In the genomic region with DNA sequence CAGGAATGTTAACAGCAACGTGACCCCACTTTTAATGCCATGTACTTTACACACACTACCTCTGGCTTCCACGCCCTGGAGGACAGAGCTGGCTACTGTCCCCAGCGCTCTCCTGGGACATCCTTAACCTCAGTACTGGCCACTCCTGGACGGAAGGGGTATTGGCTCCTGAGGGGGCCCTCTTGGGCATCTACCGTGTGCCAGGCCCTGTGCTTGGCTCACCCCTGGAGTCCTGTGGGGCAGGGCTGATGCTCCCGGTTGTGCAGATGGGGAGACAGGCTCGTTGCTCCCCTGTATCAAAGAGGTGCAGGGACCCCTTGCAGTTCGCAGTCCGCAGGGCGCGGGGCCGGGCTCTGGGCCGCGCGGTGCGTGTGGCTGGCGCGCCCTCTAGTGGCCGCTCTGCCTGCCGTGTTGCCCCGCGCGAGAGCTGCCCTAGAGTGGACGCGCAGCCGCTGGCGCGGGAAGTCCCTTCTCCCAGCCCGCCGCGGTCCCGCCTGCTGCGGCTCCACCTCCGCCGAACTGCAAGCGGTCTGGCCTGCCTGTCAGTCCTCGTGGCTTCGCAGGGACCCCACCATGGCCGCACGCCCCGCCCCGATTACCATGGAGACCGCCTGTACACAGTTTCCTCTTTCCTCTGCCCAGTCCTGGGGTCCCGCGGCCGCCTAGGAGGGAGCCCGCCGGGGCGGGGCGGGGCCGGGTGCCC, we compare ENCODE assay signal across 8 cellular contexts. TPM values are rescaled to one million over a fixed set of nuclear protein-coding genes. Genes with fewer than 3 reads are reported as not detected.
DNase-seq lines count a peak whose midpoint lies in the region; ATAC-seq and TF ChIP-seq lines count a peak whose summit lies in the region.

A gene with protein sequence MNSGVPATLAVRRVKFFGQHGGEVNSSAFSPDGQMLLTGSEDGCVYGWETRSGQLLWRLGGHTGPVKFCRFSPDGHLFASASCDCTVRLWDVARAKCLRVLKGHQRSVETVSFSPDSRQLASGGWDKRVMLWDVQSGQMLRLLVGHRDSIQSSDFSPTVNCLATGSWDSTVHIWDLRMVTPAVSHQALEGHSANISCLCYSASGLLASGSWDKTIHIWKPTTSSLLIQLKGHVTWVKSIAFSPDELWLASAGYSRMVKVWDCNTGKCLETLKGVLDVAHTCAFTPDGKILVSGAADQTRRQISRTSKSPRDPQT (plus strand): TSS at position 632 of the 703 bp plus-strand sequence. CDS start 72 bp downstream, outside the sequence.

- H3K36me3 Mint-ChIP-seq in activated T-helper 1 cell treated with anti-CD3 and anti-CD28 coated beads, Interleukin-12 subunit alpha, Interleukin-12 subunit beta, Interleukin-2, Interleukin-4 antibody, amounts not matched to agents 30 ng/mL and 10 ng/mL and 1 ng/mL, durations not matched to agents 14 hours and 24 hours and 36 hours (ENCODE audit: low read depth): peaks cover 5% of the 10 kb centered on the region
- no peaks in the 10 kb centered on the region for H3K36me3 Mint-ChIP-seq in naive B cell

- H3K9me3 Mint-ChIP-seq in activated T-helper 1 cell treated with anti-CD3 and anti-CD28 coated beads, Interleukin-12 subunit alpha, Interleukin-12 subunit beta, Interleukin-2, Interleukin-4 antibody, amounts not matched to agents 30 ng/mL and 10 ng/mL and 1 ng/mL, durations not matched to agents 14 hours and 24 hours and 36 hours: no peaks in the 10 kb centered on the region
- H3K9me3 Mint-ChIP-seq in naive B cell: no peaks in the 10 kb centered on the region

- intact Hi-C loops in Panc1 (cut with micrococcal nuclease; ENCODE audit: unreplicated experiment): loop anchor here (1.0 kb wide), 1 partner anchor 82 kb away; a partner anchor contains a TSS
- intact Hi-C loops in activated T-helper 1 cell treated with anti-CD3 and anti-CD28 coated beads, Interleukin-12 subunit alpha, Interleukin-12 subunit beta, Interleukin-2, Interleukin-4 antibody, amounts not matched to agents 30 ng/mL and 10 ng/mL and 1 ng/mL, durations not matched to agents 14 hours and 24 hours and 36 hours (cut with micrococcal nuclease): loop anchor here (1.0 to 2.0 kb wide), 7 partner anchors 9 to 290 kb away; a partner anchor contains a TSS

- CTCF ChIA-PET in Panc1 (lab: Charles Lee): interaction anchor here (0.5 to 7.5 kb wide), 14 partner anchors 10 to 392 kb away, joined by 3 to 134 read pairs (median 7); a partner anchor contains a TSS

- TF ChIP-seq CTCF in Panc1 (IDR thresholded peaks at IDR 0.05) (peak; percentile 98), fibroblast of lung (conservative IDR thresholded peaks at IDR 0.05 in 1 of 2, IDR thresholded peaks at IDR 0.05 in 1 of 2; ENCODE audit: low read depth in 1 of 2, low read length in 2 of 2) (peak; percentile 77 to 85)

- peaks cover 38% of the 10 kb centered on the region for H4K20me1 ChIP-seq in BLaER1
- no peaks in the 10 kb centered on the region for H4K20me1 ChIP-seq in fibroblast of lung (ENCODE audit: control insufficient read depth, extremely low read depth, insufficient read depth, low read length)

- no TSS peak for BruUV-seq in Panc1 (replicated peaks; lab: Mats Ljungman, UMichigan)

- H3K36me3 ChIP-seq in BLaER1 (peaks cover 20% of the 10 kb centered on the region), Panc1 (ENCODE audit: control insufficient read depth, insufficient read depth, low read length) (no peaks in the 10 kb centered on the region), fibroblast of lung (ENCODE audit: control insufficient read depth, insufficient read depth, low read length) (peaks cover 9% of the 10 kb centered on the region)

- POLR2A ChIA-PET in Panc1 (lab: Charles Lee): interaction anchor here (0.6 to 1.0 kb wide), 3 partner anchors 14 to 84 kb away, joined by 3 read pairs; a partner anchor contains a TSS

- H2AFZ ChIP-seq in fibroblast of lung (ENCODE audit: low read length): peak within 1 kb of the TSS; percentile 81

- H3K4me1 Mint-ChIP-seq in activated T-helper 1 cell treated with anti-CD3 and anti-CD28 coated beads, Interleukin-12 subunit alpha, Interleukin-12 subunit beta, Interleukin-2, Interleukin-4 antibody, amounts not matched to agents 30 ng/mL and 10 ng/mL and 1 ng/mL, durations not matched to agents 14 hours and 24 hours and 36 hours (ENCODE audit: low read depth): peaks cover 16% of the 10 kb centered on the region
- H3K4me1 Mint-ChIP-seq in naive B cell: peaks cover 4 to 16% (median 12%) of the 10 kb centered on the region in 3 donors

- DNase-seq in HT-29 (ENCODE audit: low spot score) (peak; percentile 86), Panc1 (ENCODE audit: low read depth, low spot score) (no peak), fibroblast of lung (ENCODE audit: low read depth in 2 of 2) (peak; percentile 60 to 72), naive B cell (peak; percentile 75)
- peak; percentile 79 for DNase-seq in activated T-helper 1 cell treated with anti-CD3 and anti-CD28 coated beads, Interleukin-12 subunit alpha, Interleukin-12 subunit beta, Interleukin-2, Interleukin-4 antibody, amounts not matched to agents 30 ng/mL and 10 ng/mL and 1 ng/mL, durations not matched to agents 14 hours and 24 hours and 36 hours (ENCODE audit: low spot score)
- peak; percentile 30 to 80 (median 72) for DNase-seq in stimulated activated naive CD4-positive, alpha-beta T cell (lab: John Stamatoyannopoulos, UW)

- H3K4me3 Mint-ChIP-seq in activated T-helper 1 cell treated with anti-CD3 and anti-CD28 coated beads, Interleukin-12 subunit alpha, Interleukin-12 subunit beta, Interleukin-2, Interleukin-4 antibody, amounts not matched to agents 30 ng/mL and 10 ng/mL and 1 ng/mL, durations not matched to agents 14 hours and 24 hours and 36 hours: peak within 1 kb of the TSS; percentile 68
- H3K4me3 Mint-ChIP-seq in naive B cell: peak within 1 kb of the TSS; percentile 55 to 88 (median 78)

- H3K27ac ChIP-seq in BLaER1 (no peak within 1 kb of the TSS), Panc1 (ENCODE audit: low read length) (peak within 1 kb of the TSS; percentile 29; the same call in 1 of the 2 replicates), fibroblast of lung (ENCODE audit: insufficient read depth, low read length) (no peak within 1 kb of the TSS)

- H3K9me3 ChIP-seq in BLaER1 (no peaks in the 10 kb centered on the region), Panc1 (ENCODE audit: control insufficient read depth, insufficient read depth, low read depth, low read length) (no peaks in the 10 kb centered on the region), fibroblast of lung (ENCODE audit: control insufficient read depth, insufficient read depth, low read depth, low read length) (no peaks in the 10 kb centered on the region)

- H3K79me2 ChIP-seq in fibroblast of lung (ENCODE audit: control insufficient read depth, insufficient read depth, low read length): no peaks in the 10 kb centered on the region

- no peaks in the 10 kb centered on the region for H3K27me3 ChIP-seq in BLaER1
- no peaks in the 10 kb centered on the region for H3K27me3 ChIP-seq in Panc1 (ENCODE audit: control insufficient read depth, insufficient read depth, low read length)
- H3K27me3 ChIP-seq in fibroblast of lung (ENCODE audit: control insufficient read depth, insufficient read depth, low read length): no peaks in the 10 kb centered on the region

- H3K9ac ChIP-seq in BLaER1 (peak within 1 kb of the TSS; percentile 48; the same call in 1 of the 2 replicates), fibroblast of lung (ENCODE audit: insufficient read depth, low read length) (peak within 1 kb of the TSS; percentile 10)

- in situ Hi-C loops in Panc1 (cut with HindIII; ENCODE audit: low pct_unique_long_range_greater_than_20kb, low sequenced_read_pairs): no loop called here

- peaks cover 23% of the 10 kb centered on the region for H3K4me1 ChIP-seq in BLaER1
- peaks cover 3% of the 10 kb centered on the region; the same call in 1 of the 2 replicates for H3K4me1 ChIP-seq in Panc1 (ENCODE audit: control insufficient read depth, insufficient read depth, low read length)
- H3K4me1 ChIP-seq in fibroblast of lung (ENCODE audit: control insufficient read depth, extremely low read depth, insufficient read depth, low read length): peaks cover 3% of the 10 kb centered on the region

- H3K27me3 Mint-ChIP-seq in activated T-helper 1 cell treated with anti-CD3 and anti-CD28 coated beads, Interleukin-12 subunit alpha, Interleukin-12 subunit beta, Interleukin-2, Interleukin-4 antibody, amounts not matched to agents 30 ng/mL and 10 ng/mL and 1 ng/mL, durations not matched to agents 14 hours and 24 hours and 36 hours (ENCODE audit: insufficient read depth): peaks cover 9% of the 10 kb centered on the region
- peaks cover 0 to 9% (median 0%) of the 10 kb centered on the region in 3 donors for H3K27me3 Mint-ChIP-seq in naive B cell

- ATAC-seq in GM19372 (IDR thresholded peaks at IDR 0.05; ENCODE audit: low read depth, unreplicated experiment) (peak; percentile 68), Panc1 (peak; percentile 90), naive B cell (ENCODE audit: low read depth in 2 of 2) (peak; percentile 87 to 89)

- H3K27ac Mint-ChIP-seq in activated T-helper 1 cell treated with anti-CD3 and anti-CD28 coated beads, Interleukin-12 subunit alpha, Interleukin-12 subunit beta, Interleukin-2, Interleukin-4 antibody, amounts not matched to agents 30 ng/mL and 10 ng/mL and 1 ng/mL, durations not matched to agents 14 hours and 24 hours and 36 hours: no peak within 1 kb of the TSS
- peak within 1 kb of the TSS; percentile 42 to 88 (median 80) for H3K27ac Mint-ChIP-seq in naive B cell

- H3K4me3 ChIP-seq in BLaER1 (peak within 1 kb of the TSS; percentile 56), Panc1 (ENCODE audit: low read depth in 2 of 2, low read length in 2 of 2) (peak within 1 kb of the TSS; percentile 48 to 56), fibroblast of lung (replicated peaks in 1 of 4; ENCODE audit: control extremely low read depth in 1 of 4, insufficient read depth in 1 of 4, low read depth in 3 of 4, low read length in 4 of 4) (peak within 1 kb of the TSS; percentile 25 to 59 (median 48))

- H3K4me2 ChIP-seq in BLaER1 (peak within 1 kb of the TSS; percentile 91), fibroblast of lung (ENCODE audit: extremely low read depth, insufficient read depth, low read length) (peak within 1 kb of the TSS; percentile 84)

RNA-seq across cellular contexts. Expression of the gene that starts here (rescaled TPM):
- not detected in 2 replicates for total RNA-seq in HT-29 (2014; rRNA removed; shearing (Covaris generic))
- total RNA-seq in Panc1 (2021; ENCODE audit: unreplicated experiment) (not detected), fibroblast of lung (not detected in 2 replicates)
- polyA plus RNA-seq in Panc1 (2012; ENCODE audit: insufficient read length): not detected
- not detected in 2 replicates for total RNA-seq in activated T-helper 1 cell treated with anti-CD3 and anti-CD28 coated beads, Interleukin-12 subunit alpha, Interleukin-12 subunit beta, Interleukin-2, Interleukin-4 antibody, amounts not matched to agents 30 ng/mL and 10 ng/mL and 1 ng/mL, durations not matched to agents 14 hours and 24 hours and 36 hours
- polyA plus RNA-seq in fibroblast of lung (not detected in 2 replicates), naive B cell (ENCODE audit: low read depth in 6 of 6) (not detected)
- not detected in 2 replicates for polyA plus RNA-seq in fibroblast of lung (2012)
- polyA minus RNA-seq in fibroblast of lung (ENCODE audit: low replicate concordance): not detected in 2 replicates

Comparison
In these comparisons a context has a peak if more than half of its experiments do, and no peak if none do; other contexts are left out.
1. Peak in DNase-seq in HT-29; RNA of the gene not detected or under 1 TPM.
2. Peak in ATAC-seq, H3K4me3 ChIP-seq and H3K27ac ChIP-seq in Panc1; RNA of the gene not detected or under 1 TPM.
3. Peak in DNase-seq in activated T-helper 1 cell treated with anti-CD3 and anti-CD28 coated beads, Interleukin-12 subunit alpha, Interleukin-12 subunit beta, Interleukin-2, Interleukin-4 antibody, amounts not matched to agents 30 ng/mL and 10 ng/mL and 1 ng/mL, durations not matched to agents 14 hours and 24 hours and 36 hours; RNA of the gene not detected or under 1 TPM.
4. Peak in DNase-seq, H3K4me3 ChIP-seq, H3K9ac ChIP-seq and H3K4me2 ChIP-seq in fibroblast of lung; RNA of the gene not detected or under 1 TPM.
5. Peak in DNase-seq and ATAC-seq in naive B cell; RNA of the gene not detected or under 1 TPM.